1 cellular context compared by ENCODE assay signal in the genomic region with DNA sequence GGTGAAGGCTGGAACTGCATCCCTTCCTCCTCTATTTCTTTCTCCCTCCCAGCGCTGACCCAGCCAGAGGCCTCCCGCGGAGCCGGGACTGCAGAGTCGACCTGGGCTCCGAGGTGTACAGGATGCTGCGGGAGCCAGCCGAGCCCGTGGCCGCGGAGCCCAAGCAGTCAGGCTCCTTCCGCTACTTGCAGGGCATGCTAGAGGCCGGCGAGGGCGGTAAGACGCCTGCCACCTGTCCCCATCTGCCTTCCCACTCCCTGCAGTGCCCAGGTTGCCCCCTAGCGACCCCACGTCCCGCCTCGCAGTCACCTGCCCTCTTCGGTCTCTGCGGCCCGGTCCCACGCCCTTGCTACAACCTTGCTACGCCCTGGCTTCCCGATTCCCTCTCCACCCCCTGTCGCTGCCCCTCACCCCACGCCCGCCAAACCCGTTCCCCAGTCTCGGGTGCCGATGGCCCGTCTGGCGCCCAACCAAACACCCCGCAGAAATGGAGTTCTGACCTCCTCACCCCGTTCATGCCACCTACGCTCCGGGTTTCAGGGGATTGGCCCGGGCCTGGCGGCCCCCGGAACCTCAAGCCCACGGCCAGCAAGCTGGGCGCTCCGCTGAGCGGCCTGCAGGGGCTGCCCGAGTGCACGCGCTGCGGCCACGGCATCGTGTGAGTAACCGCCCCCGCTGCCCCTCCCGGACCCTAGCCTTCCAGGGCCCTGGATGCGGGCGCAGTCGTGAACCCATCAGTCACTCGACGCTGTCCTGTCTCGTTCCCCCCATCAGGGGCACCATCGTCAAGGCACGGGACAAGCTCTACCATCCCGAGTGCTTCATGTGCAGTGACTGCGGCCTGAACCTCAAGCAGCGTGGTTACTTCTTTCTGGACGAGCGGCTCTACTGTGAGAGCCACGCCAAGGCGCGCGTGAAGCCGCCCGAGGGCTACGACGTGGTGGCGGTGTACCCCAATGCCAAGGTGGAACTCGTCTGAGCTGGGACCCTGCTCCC.
TF ChIP-seq lines count a peak whose summit lies in the region.

No MANE protein-coding gene starts in this region.

TF ChIP-seq in SK-N-SH, 30 proteins besides CTCF, POLR2A, EP300 and RAD21 (continued from another document):
- TF ChIP-seq TAF1 (IDR thresholded peaks at IDR 0.05; ENCODE audit: borderline replicate concordance, low read depth, low read length) (no peak), NRF1 (IDR thresholded peaks at IDR 0.05; ENCODE audit: low read depth, low read length) (no peak), RFX5 (IDR thresholded peaks at IDR 0.05; ENCODE audit: low read length) (no peak), MXI1 (IDR thresholded peaks at IDR 0.05; ENCODE audit: low read depth, low read length) (no peak), SIN3A (IDR thresholded peaks at IDR 0.05; ENCODE audit: borderline replicate concordance, low read depth, low read length) (no peak), GABPA (IDR thresholded peaks at IDR 0.05; ENCODE audit: low read depth) (no peak), GATA2 (CRISPR knock-in tag; IDR thresholded peaks at IDR 0.05) (no peak), FOXM1 (IDR thresholded peaks at IDR 0.05; ENCODE audit: low read depth) (no peak), ELF1 (IDR thresholded peaks at IDR 0.05) (no peak), NFIC (IDR thresholded peaks at IDR 0.05; ENCODE audit: borderline replicate concordance) (no peak), YY1 (IDR thresholded peaks at IDR 0.05; ENCODE audit: low read depth) (no peak), RCOR1 (IDR thresholded peaks at IDR 0.05; ENCODE audit: low read length) (no peak), TCF12 (IDR thresholded peaks at IDR 0.05) (no peak)
- TF ChIP-seq, protein P1, sequence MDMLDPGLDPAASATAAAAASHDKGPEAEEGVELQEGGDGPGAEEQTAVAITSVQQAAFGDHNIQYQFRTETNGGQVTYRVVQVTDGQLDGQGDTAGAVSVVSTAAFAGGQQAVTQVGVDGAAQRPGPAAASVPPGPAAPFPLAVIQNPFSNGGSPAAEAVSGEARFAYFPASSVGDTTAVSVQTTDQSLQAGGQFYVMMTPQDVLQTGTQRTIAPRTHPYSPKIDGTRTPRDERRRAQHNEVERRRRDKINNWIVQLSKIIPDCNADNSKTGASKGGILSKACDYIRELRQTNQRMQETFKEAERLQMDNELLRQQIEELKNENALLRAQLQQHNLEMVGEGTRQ (IDR thresholded peaks at IDR 0.05; ENCODE audit: borderline replicate concordance, low read depth, low read length): no peak
- TF ChIP-seq, protein P2, sequence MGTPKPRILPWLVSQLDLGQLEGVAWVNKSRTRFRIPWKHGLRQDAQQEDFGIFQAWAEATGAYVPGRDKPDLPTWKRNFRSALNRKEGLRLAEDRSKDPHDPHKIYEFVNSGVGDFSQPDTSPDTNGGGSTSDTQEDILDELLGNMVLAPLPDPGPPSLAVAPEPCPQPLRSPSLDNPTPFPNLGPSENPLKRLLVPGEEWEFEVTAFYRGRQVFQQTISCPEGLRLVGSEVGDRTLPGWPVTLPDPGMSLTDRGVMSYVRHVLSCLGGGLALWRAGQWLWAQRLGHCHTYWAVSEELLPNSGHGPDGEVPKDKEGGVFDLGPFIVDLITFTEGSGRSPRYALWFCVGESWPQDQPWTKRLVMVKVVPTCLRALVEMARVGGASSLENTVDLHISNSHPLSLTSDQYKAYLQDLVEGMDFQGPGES (IDR thresholded peaks at IDR 0.05; ENCODE audit: low read depth, low read length): no peak
